ENCODE assay signal across 1 cellular context in the genomic region with DNA sequence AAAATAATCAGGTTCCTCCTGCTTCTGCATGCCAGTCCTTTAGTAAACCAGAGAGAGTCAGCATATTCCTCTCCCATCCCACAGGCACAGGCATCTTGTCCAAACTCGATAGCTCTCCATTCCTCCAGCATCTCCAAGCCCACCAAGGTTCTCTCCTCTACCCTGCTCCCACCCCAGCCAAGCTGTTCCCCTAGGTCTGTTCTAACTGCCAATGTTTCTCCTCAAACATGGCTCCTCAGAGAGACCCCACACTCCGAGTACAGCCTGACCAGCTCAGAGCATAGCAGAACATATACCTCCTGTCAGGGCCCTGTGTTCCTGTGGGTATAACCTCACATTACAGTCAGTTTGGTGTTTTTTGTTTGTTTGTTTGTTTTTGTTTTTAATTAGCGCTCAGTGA.
TF ChIP-seq lines count a peak whose summit lies in the region.

No MANE protein-coding gene starts in this region.

TF ChIP-seq in IMR-90, 13 proteins besides CTCF, POLR2A, EP300 and RAD21:
- TF ChIP-seq FOS (IDR thresholded peaks at IDR 0.05; ENCODE audit: low read depth, low read length) (no peak), RCOR1 (IDR thresholded peaks at IDR 0.05; ENCODE audit: insufficient replicate concordance, low read length) (no peak), MAFK (IDR thresholded peaks at IDR 0.05; ENCODE audit: low read depth, low read length) (no peak), NFE2L2 (IDR thresholded peaks at IDR 0.05; ENCODE audit: low read depth, low read length) (no peak), BHLHE40 (IDR thresholded peaks at IDR 0.05; ENCODE audit: low read depth, low read length) (no peak), MAZ (IDR thresholded peaks at IDR 0.05; ENCODE audit: borderline replicate concordance, low read depth, low read length) (no peak), RFX5 (IDR thresholded peaks at IDR 0.05; ENCODE audit: low read depth, low read length) (no peak), CHD1 (IDR thresholded peaks at IDR 0.05; ENCODE audit: low read depth, low read length) (no peak), CEBPB (IDR thresholded peaks at IDR 0.05; ENCODE audit: low read depth, low read length) (no peak), MXI1 (IDR thresholded peaks at IDR 0.05; ENCODE audit: borderline replicate concordance, low read depth, low read length) (no peak), SMC3 (IDR thresholded peaks at IDR 0.05; ENCODE audit: low read depth, low read length) (no peak)
- TF ChIP-seq, protein P1, sequence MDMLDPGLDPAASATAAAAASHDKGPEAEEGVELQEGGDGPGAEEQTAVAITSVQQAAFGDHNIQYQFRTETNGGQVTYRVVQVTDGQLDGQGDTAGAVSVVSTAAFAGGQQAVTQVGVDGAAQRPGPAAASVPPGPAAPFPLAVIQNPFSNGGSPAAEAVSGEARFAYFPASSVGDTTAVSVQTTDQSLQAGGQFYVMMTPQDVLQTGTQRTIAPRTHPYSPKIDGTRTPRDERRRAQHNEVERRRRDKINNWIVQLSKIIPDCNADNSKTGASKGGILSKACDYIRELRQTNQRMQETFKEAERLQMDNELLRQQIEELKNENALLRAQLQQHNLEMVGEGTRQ (IDR thresholded peaks at IDR 0.05; ENCODE audit: low read depth, low read length): no peak
- TF ChIP-seq, protein P2, sequence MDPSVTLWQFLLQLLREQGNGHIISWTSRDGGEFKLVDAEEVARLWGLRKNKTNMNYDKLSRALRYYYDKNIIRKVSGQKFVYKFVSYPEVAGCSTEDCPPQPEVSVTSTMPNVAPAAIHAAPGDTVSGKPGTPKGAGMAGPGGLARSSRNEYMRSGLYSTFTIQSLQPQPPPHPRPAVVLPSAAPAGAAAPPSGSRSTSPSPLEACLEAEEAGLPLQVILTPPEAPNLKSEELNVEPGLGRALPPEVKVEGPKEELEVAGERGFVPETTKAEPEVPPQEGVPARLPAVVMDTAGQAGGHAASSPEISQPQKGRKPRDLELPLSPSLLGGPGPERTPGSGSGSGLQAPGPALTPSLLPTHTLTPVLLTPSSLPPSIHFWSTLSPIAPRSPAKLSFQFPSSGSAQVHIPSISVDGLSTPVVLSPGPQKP (IDR thresholded peaks at IDR 0.05; ENCODE audit: borderline replicate concordance, low read depth, low read length): no peak
